In genomic region chr17:44198721-44199552, GRCh38 we compare ENCODE assay signal across 9 cellular contexts. TPM values are rescaled to one million over a fixed set of nuclear protein-coding genes. Genes with fewer than 3 reads are reported as not detected.
DNase-seq lines count a peak whose midpoint lies in the region; ATAC-seq, FAIRE-seq and TF ChIP-seq lines count a peak whose summit lies in the region.
"Had no signal": no experiment of that assay in that cellular context is flagged by ENCODE, and none has a peak within 500 bp of the region (broad histone marks: within the 10 kb centered on the region; RNA-seq: fewer than 3 reads in every experiment).

No MANE protein-coding gene starts in this region.

- H3K27ac ChIP-seq in KMS-11 (peak overlapping the region; percentile 79), VCaP (peak overlapping the region; percentile 97), caudate nucleus (ENCODE audit: low read depth, low read length) (peak overlapping the region; percentile 98), keratinocyte (ENCODE audit: control insufficient read depth, insufficient read depth, low read length) (peak overlapping the region; percentile 85)

- H4K20me1 ChIP-seq in KMS-11 (ENCODE audit: insufficient read depth) (no peaks in the 10 kb centered on the region), keratinocyte (ENCODE audit: control insufficient read depth, extremely low read depth, insufficient read depth, low read length) (no peaks in the 10 kb centered on the region)

- no peaks in the 10 kb centered on the region; the same call in 1 of the 2 replicates for H3K36me3 ChIP-seq in KMS-11 (ENCODE audit: insufficient read depth)
- H3K36me3 ChIP-seq in keratinocyte (ENCODE audit: control insufficient read depth in 2 of 2, extremely low read depth in 1 of 2, insufficient read depth in 2 of 2, low read length in 2 of 2), result peaks cover 22 to 24% of the 10 kb centered on the region in 2 experiments

- H3K4me3 ChIP-seq in KMS-11 (IDR thresholded peaks at IDR 0.05; ENCODE audit: insufficient read depth, low read depth, low read length) (peak overlapping the region; percentile 50), keratinocyte (ENCODE audit: control insufficient read depth in 2 of 3, extremely low read depth in 1 of 3, insufficient read depth in 2 of 3, low read depth in 1 of 3, low read length in 3 of 3) (peak overlapping the region; percentile 79 to 85 (median 83))

- H3K9me1 ChIP-seq in keratinocyte (ENCODE audit: control insufficient read depth, extremely low read depth, insufficient read depth, low read length), result peaks cover 2% of the 10 kb centered on the region

- TF ChIP-seq CTCF in KMS-11 (conservative IDR thresholded peaks at IDR 0.05; ENCODE audit: low read depth, low read length), result no peak
- TF ChIP-seq CTCF in VCaP (conservative IDR thresholded peaks at IDR 0.05), result no peak
- TF ChIP-seq CTCF in keratinocyte (optimal IDR thresholded peaks at IDR 0.05 in 1 of 3, IDR thresholded peaks at IDR 0.05 in 1 of 3, conservative IDR thresholded peaks at IDR 0.05 in 1 of 3; ENCODE audit: extremely low read depth in 1 of 3, insufficient read depth in 2 of 3, low read length in 3 of 3), result no peak

- H3K27me3 ChIP-seq in KMS-11 (ENCODE audit: insufficient read depth, low read depth), result no peaks in the 10 kb centered on the region
- no peaks in the 10 kb centered on the region for H3K27me3 ChIP-seq in keratinocyte (ENCODE audit: control insufficient read depth, extremely low read depth, insufficient read depth, low read length)

- H3K9me3 ChIP-seq in keratinocyte (ENCODE audit: control insufficient read depth, low read depth, low read length), result no peaks in the 10 kb centered on the region

- peak overlapping the region; percentile 3; the same call in 1 of the 2 replicates for H2AFZ ChIP-seq in KMS-11 (ENCODE audit: low read depth)
- no peak overlapping the region for H2AFZ ChIP-seq in keratinocyte (ENCODE audit: control insufficient read depth, low read length)

- H3K79me2 ChIP-seq in KMS-11 (ENCODE audit: insufficient read depth, low read depth), result peaks cover 20% of the 10 kb centered on the region; the same call in 1 of the 2 replicates
- peaks cover 25% of the 10 kb centered on the region for H3K79me2 ChIP-seq in keratinocyte (ENCODE audit: control insufficient read depth, insufficient read depth, low read length)

- no peak for FAIRE-seq in keratinocyte (lab: Jason Lieb, UNC)
- FAIRE-seq: endometrium had no signal

- H3K9ac ChIP-seq in KMS-11 (peak overlapping the region; percentile 80), keratinocyte (ENCODE audit: control insufficient read depth, extremely low read depth, insufficient read depth, low read length) (peak overlapping the region; percentile 90)

- dilution Hi-C loops in keratinocyte (cut with MboI; ENCODE audit: extremely low pct_ligation_motif_present, low sequenced_read_pairs), result no loop called here

- ATAC-seq in GM21717 (IDR thresholded peaks at IDR 0.05; ENCODE audit: unreplicated experiment), result peak; percentile 9

- H3K4me1 ChIP-seq in KMS-11 (ENCODE audit: low read depth, poor library complexity, severe bottlenecking) (peaks cover 31% of the 10 kb centered on the region), keratinocyte (ENCODE audit: control insufficient read depth, extremely low read depth, insufficient read depth, low read length) (peaks cover 26% of the 10 kb centered on the region)

- H3K4me2 ChIP-seq in KMS-11 (peak overlapping the region; percentile 66), keratinocyte (ENCODE audit: control insufficient read depth, extremely low read depth, insufficient read depth, low read depth, low read length) (peak overlapping the region; percentile 94)

- DNase-seq in ELR (ENCODE audit: low read depth) (peak; percentile 63), caudate nucleus (lab: John Stamatoyannopoulos, UW) (peak in 29 of 61 donors; percentile 6 to 73 (median 42)), keratinocyte (ENCODE audit: low read depth, low spot score) (no peak), cortex of kidney (lab: John Stamatoyannopoulos, UW) (no peak)
- peak; percentile 38 to 51 for DNase-seq in stimulated activated CD4-positive, alpha-beta T cell treated with anti-CD3 and anti-CD28 coated beads, Interleukin-15, amount 100 ng/mL, for 1 hour (ENCODE audit: low read depth in 1 of 2, low spot score in 1 of 2)

RNA-seq across cellular contexts. Expression of gene ATXN7L3, which starts 0.7 kb away (rescaled TPM):
- 29.3 to 33.8 TPM (median 32.8 TPM) in 3 replicates for polyA plus RNA-seq in keratinocyte
- polyA plus RNA-seq in keratinocyte (2011; ENCODE audit: low read depth), result 68.4 TPM
- polyA plus RNA-seq in keratinocyte (2011; cell fraction: cytosol; rRNA removed), result 27.1 and 31.7 TPM in 2 replicates
- polyA plus RNA-seq in keratinocyte (2011; cell fraction: nucleus; rRNA removed), result 63.6 and 75.5 TPM in 2 replicates
- polyA plus RNA-seq in keratinocyte (2012; ENCODE audit: low replicate concordance), result 20.6 and 28.4 TPM in 2 replicates
- 38.4 to 46.4 TPM (median 38.5 TPM) in 3 replicates for polyA minus RNA-seq in keratinocyte
- 25.5 TPM for polyA minus RNA-seq in keratinocyte (2011; cell fraction: cytosol; rRNA and poly(A)+ RNA removed)
- polyA minus RNA-seq in keratinocyte (2011; cell fraction: nucleus; rRNA and poly(A)+ RNA removed), result 17.3 and 17.8 TPM in 2 replicates

RNA-seq across cellular contexts. Expression of gene TMUB2, which starts 12.2 kb away (rescaled TPM):
- 25.5 to 38.5 TPM (median 27.1 TPM) in 3 replicates for polyA plus RNA-seq in keratinocyte
- polyA plus RNA-seq in keratinocyte (2011; ENCODE audit: low read depth), result 4.7 TPM
- polyA plus RNA-seq in keratinocyte (2011; cell fraction: cytosol; rRNA removed), result 18.3 and 19.7 TPM in 2 replicates
- 76.6 and 85.4 TPM in 2 replicates for polyA plus RNA-seq in keratinocyte (2011; cell fraction: nucleus; rRNA removed)
- 21.2 and 24.5 TPM in 2 replicates for polyA plus RNA-seq in keratinocyte (2012; ENCODE audit: low replicate concordance)
- polyA minus RNA-seq in keratinocyte, result 16.5 to 23.1 TPM (median 18.7 TPM) in 3 replicates
- polyA minus RNA-seq in keratinocyte (2011; cell fraction: cytosol; rRNA and poly(A)+ RNA removed), result 18.2 TPM
- polyA minus RNA-seq in keratinocyte (2011; cell fraction: nucleus; rRNA and poly(A)+ RNA removed), result 20.4 and 27.3 TPM in 2 replicates

RNA-seq across cellular contexts. Expression of gene UBTF, which starts 20.5 kb away (rescaled TPM):
- 14.7 to 23.0 TPM (median 20.5 TPM) in 3 replicates for polyA plus RNA-seq in keratinocyte
- 52.7 TPM for polyA plus RNA-seq in keratinocyte (2011; ENCODE audit: low read depth)
- polyA plus RNA-seq in keratinocyte (2011; cell fraction: cytosol; rRNA removed), result 15.6 and 21.1 TPM in 2 replicates
- 37.8 and 39.2 TPM in 2 replicates for polyA plus RNA-seq in keratinocyte (2011; cell fraction: nucleus; rRNA removed)
- 30.2 and 38.1 TPM in 2 replicates for polyA plus RNA-seq in keratinocyte (2012; ENCODE audit: low replicate concordance)
- 9.3 to 36.6 TPM (median 15.2 TPM) in 3 replicates for polyA minus RNA-seq in keratinocyte
- 19.8 TPM for polyA minus RNA-seq in keratinocyte (2011; cell fraction: cytosol; rRNA and poly(A)+ RNA removed)
- polyA minus RNA-seq in keratinocyte (2011; cell fraction: nucleus; rRNA and poly(A)+ RNA removed), result 13.9 and 17.8 TPM in 2 replicates

RNA-seq across cellular contexts. Expression of gene ASB16, which starts 28.4 kb away (rescaled TPM):
- polyA plus RNA-seq in keratinocyte, result not detected in 3 replicates
- not detected for polyA plus RNA-seq in keratinocyte (2011; ENCODE audit: low read depth)
- not detected in 2 replicates for polyA plus RNA-seq in keratinocyte (2011; cell fraction: cytosol; rRNA removed)
- not detected in 2 replicates for polyA plus RNA-seq in keratinocyte (2011; cell fraction: nucleus; rRNA removed)
- 0.24 and 0.32 TPM in 2 replicates for polyA plus RNA-seq in keratinocyte (2012; ENCODE audit: low replicate concordance)
- polyA minus RNA-seq in keratinocyte, result not detected in 3 replicates
- not detected for polyA minus RNA-seq in keratinocyte (2011; cell fraction: cytosol; rRNA and poly(A)+ RNA removed)
- polyA minus RNA-seq in keratinocyte (2011; cell fraction: nucleus; rRNA and poly(A)+ RNA removed), result not detected in 2 replicates

RNA-seq across cellular contexts. Expression of gene HROB, which starts 57.2 kb away (rescaled TPM):
- polyA plus RNA-seq in keratinocyte, result 1.3 to 4.5 TPM (median 3.4 TPM) in 3 replicates
- polyA plus RNA-seq in keratinocyte (2011; ENCODE audit: low read depth), result 0.37 TPM
- polyA plus RNA-seq in keratinocyte (2011; cell fraction: cytosol; rRNA removed), result 1.9 and 2.0 TPM in 2 replicates
- polyA plus RNA-seq in keratinocyte (2011; cell fraction: nucleus; rRNA removed), result 3.5 and 5.1 TPM in 2 replicates
- 0.75 and 3.2 TPM in 2 replicates for polyA plus RNA-seq in keratinocyte (2012; ENCODE audit: low replicate concordance)
- polyA minus RNA-seq in keratinocyte, result 3.7 to 8.3 TPM (median 5.1 TPM) in 3 replicates
- 6.3 TPM for polyA minus RNA-seq in keratinocyte (2011; cell fraction: cytosol; rRNA and poly(A)+ RNA removed)
- polyA minus RNA-seq in keratinocyte (2011; cell fraction: nucleus; rRNA and poly(A)+ RNA removed), result 1.7 and 2.5 TPM in 2 replicates

Comparison
In these comparisons a context has a peak if more than half of its experiments do, and no peak if none do; other contexts are left out.
1. DNase-seq: peak in ELR (single experiment) and stimulated activated CD4-positive, alpha-beta T cell treated with anti-CD3 and anti-CD28 coated beads, Interleukin-15, amount 100 ng/mL, for 1 hour (2 of 2); none in keratinocyte (single experiment) and cortex of kidney (single experiment).
2. Peak in every context shown above with its lines, with median percentiles within 50 percentile points of each other: H3K27ac ChIP-seq.